Comparison of ENCODE assay signal across 8 cellular contexts in genomic region chr3:51384145-51384729, GRCh38. TPM values are rescaled to one million over a fixed set of nuclear protein-coding genes. Genes with fewer than 3 reads are reported as not detected.
A peak's percentile ranks its signal among the peaks of the same experiment; 100 is the strongest.
DNase-seq lines count a peak whose midpoint lies in the region; ATAC-seq, FAIRE-seq and TF ChIP-seq lines count a peak whose summit lies in the region.

No MANE protein-coding gene starts in this region.

- no peaks in the 10 kb centered on the region for H3K9me2 ChIP-seq in MM.1S (replicated peaks; ENCODE audit: insufficient read depth, low read length)

- H3K27ac ChIP-seq in MM.1S (ENCODE audit: low read length), result peak overlapping the region; percentile 68
- peak overlapping the region; percentile 90 to 95 for H3K27ac ChIP-seq in left lung
- H3K27ac ChIP-seq in substantia nigra (ENCODE audit: low read depth, low read length, poor library complexity, severe bottlenecking), result peak overlapping the region; percentile 88

- peaks cover 52% of the 10 kb centered on the region for H3K79me2 ChIP-seq in MM.1S (ENCODE audit: low read length)

- H3K4me3 ChIP-seq in MM.1S (ENCODE audit: low read length), result peak overlapping the region; percentile 96
- peak overlapping the region; percentile 87 for H3K4me3 ChIP-seq in bronchial epithelial cell (ENCODE audit: low read depth, low read length)
- H3K4me3 ChIP-seq in left lung, result peak overlapping the region; percentile 64 to 89

- H3K9ac ChIP-seq in MM.1S (ENCODE audit: low read length), result peak overlapping the region; percentile 94

- H3K27me3 ChIP-seq in MM.1S (replicated peaks; ENCODE audit: insufficient read depth, low read length) (no peaks in the 10 kb centered on the region), bronchial epithelial cell (ENCODE audit: control insufficient read depth, insufficient read depth, low read length) (no peaks in the 10 kb centered on the region), left lung (no peaks in the 10 kb centered on the region)

- peak overlapping the region; percentile 63 for H3K4me2 ChIP-seq in MM.1S (ENCODE audit: low read depth, low read length)

- TF ChIP-seq POLR2A in GM18505 (IDR thresholded peaks at IDR 0.05; ENCODE audit: borderline replicate concordance, extremely low read depth, insufficient read depth, insufficient read length), result no peak

- H4K20me1 ChIP-seq in MM.1S (ENCODE audit: insufficient read depth, low read length), result no peaks in the 10 kb centered on the region

- H3K4me1 ChIP-seq in MM.1S (ENCODE audit: low read length), result peaks cover 32% of the 10 kb centered on the region
- H3K4me1 ChIP-seq in left lung, result peaks cover 27 to 43% of the 10 kb centered on the region in 2 donors

- H3K36me3 ChIP-seq in MM.1S (replicated peaks; ENCODE audit: insufficient read depth, low read length) (no peaks in the 10 kb centered on the region), bronchial epithelial cell (ENCODE audit: control insufficient read depth, insufficient read depth, low read length) (peaks cover 11% of the 10 kb centered on the region), left lung (peaks cover 0 to 27% of the 10 kb centered on the region in 2 donors)

- TF ChIP-seq CTCF in MM.1S (IDR thresholded peaks at IDR 0.05; ENCODE audit: low read length) (no peak), bronchial epithelial cell (IDR thresholded peaks at IDR 0.05; ENCODE audit: insufficient read depth, low read length, severe bottlenecking) (no peak), left lung (IDR thresholded peaks at IDR 0.05) (no peak)

- intact Hi-C loops in left lung (cut with DNase I), result no loop called here

- DNase-seq in Daoy (ENCODE audit: low read depth) (peak; percentile 19), MM.1S (no peak), bronchial epithelial cell (ENCODE audit: low read depth) (no peak), left lung (peak in 1 of 2 donors; percentile 53), substantia nigra (lab: John Stamatoyannopoulos, UW) (peak in 10 of 49 donors; percentile 41 to 87 (median 62)), NAMALWA (ENCODE audit: low spot score) (no peak)

- ATAC-seq in GM21515 (IDR thresholded peaks at IDR 0.05; ENCODE audit: unreplicated experiment) (peak; percentile 15), left lung (peak; percentile 32), GM18505 (IDR thresholded peaks at IDR 0.05; ENCODE audit: unreplicated experiment) (no peak)

- FAIRE-seq in bronchial epithelial cell (lab: Jason Lieb, UNC), result no peak

- H3K9me3 ChIP-seq in MM.1S (replicated peaks; ENCODE audit: insufficient read depth, low read length), result no peaks in the 10 kb centered on the region
- H3K9me3 ChIP-seq in left lung, result no peaks in the 10 kb centered on the region

- H3F3A ChIP-seq in MM.1S (ENCODE audit: insufficient read depth, low read length), result peaks cover 27% of the 10 kb centered on the region

- H2AFZ ChIP-seq in MM.1S (ENCODE audit: low read length), result peak overlapping the region; percentile 83

RNA-seq across cellular contexts. Expression of gene MANF, which starts 0.9 kb away (rescaled TPM):
- total RNA-seq in Daoy (2014; rRNA removed; shearing (Covaris generic)), result 67.4 and 134 TPM in 2 replicates
- total RNA-seq in bronchial epithelial cell, result 248 and 315 TPM in 2 replicates
- 100 to 1,000 TPM; 109 to 187 TPM for total RNA-seq in left lung

RNA-seq across cellular contexts. Expression of gene RBM15B, which starts 6.8 kb away (rescaled TPM):
- total RNA-seq in Daoy (2014; rRNA removed; shearing (Covaris generic)), result 8.7 and 12.6 TPM in 2 replicates
- 30.5 and 36.1 TPM in 2 replicates for total RNA-seq in bronchial epithelial cell
- total RNA-seq in left lung, result 10 to 100 TPM; 25.2 to 26.9 TPM
